ENCODE assay signal across 6 cellular contexts in the genomic region with DNA sequence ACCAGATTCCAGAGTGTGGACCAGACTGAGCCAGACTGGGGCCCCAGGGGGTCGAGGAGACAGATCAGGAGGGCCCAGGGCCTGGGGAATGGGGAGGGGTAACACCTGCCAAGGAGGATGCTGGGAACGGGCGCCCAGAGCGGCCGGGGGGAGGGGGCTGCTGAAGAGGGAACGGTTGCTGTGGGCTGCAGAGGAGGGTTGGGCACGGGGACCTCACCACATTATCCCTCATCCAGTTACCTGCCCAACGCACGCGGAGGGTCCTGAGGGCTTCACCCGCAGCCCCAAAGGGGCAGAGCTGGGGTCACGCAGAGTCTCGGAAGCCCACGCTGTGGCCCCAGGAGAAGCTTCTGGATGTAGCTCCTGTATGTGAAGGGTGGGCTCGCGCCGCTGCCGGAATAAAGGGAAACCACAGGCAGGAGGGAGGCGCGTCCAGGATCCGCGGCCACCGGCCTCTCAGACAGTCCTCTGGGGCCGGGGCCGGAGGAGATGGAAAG. TPM values are rescaled to one million over a fixed set of nuclear protein-coding genes. Genes with fewer than 3 reads are reported as not detected.
DNase-seq lines count a peak whose midpoint lies in the region; ATAC-seq and TF ChIP-seq lines count a peak whose summit lies in the region.

No MANE protein-coding gene starts in this region.

- peaks cover 15% of the 10 kb centered on the region for H3K36me3 ChIP-seq in osteoblast (ENCODE audit: insufficient read depth, low read length)

- H3K27me3 ChIP-seq in osteoblast (ENCODE audit: insufficient read depth, low read length): no peaks in the 10 kb centered on the region

- H3K27ac ChIP-seq in caudate nucleus (ENCODE audit: low read depth, low read length) (peak overlapping the region; percentile 14), osteoblast (ENCODE audit: low read depth, low read length) (no peak overlapping the region)

- no peaks in the 10 kb centered on the region for H3K9me3 ChIP-seq in osteoblast (ENCODE audit: low read depth, low read length)

- peaks cover 22% of the 10 kb centered on the region for H4K20me1 ChIP-seq in osteoblast (ENCODE audit: insufficient read depth, low read length)

- peaks cover 31% of the 10 kb centered on the region for H3K79me2 ChIP-seq in osteoblast (ENCODE audit: insufficient read depth, low read length)

- H3K4me3 ChIP-seq in osteoblast (ENCODE audit: insufficient read depth, low read length): peak overlapping the region; percentile 81

- H3K4me1 ChIP-seq in osteoblast (ENCODE audit: insufficient read depth, low read length): peaks cover 9% of the 10 kb centered on the region

- ATAC-seq in HG03571 (IDR thresholded peaks at IDR 0.05; ENCODE audit: unreplicated experiment) (no peak), GM18861 (IDR thresholded peaks at IDR 0.05; ENCODE audit: unreplicated experiment) (no peak)

- H2AFZ ChIP-seq in osteoblast (ENCODE audit: low read length): no peak overlapping the region

- peak; percentile 42 for DNase-seq in DMS 273 (lab: John Stamatoyannopoulos, UW; ENCODE audit: unreplicated experiment)
- no peak for DNase-seq in DMS 273 treated with DMSO at 0.1 percent for 48 hours (lab: John Stamatoyannopoulos, UW)
- DNase-seq in caudate nucleus (lab: John Stamatoyannopoulos, UW): no peak
- no peak for DNase-seq in osteoblast (ENCODE audit: insufficient read length, low spot score, missing footprints)

- no peak for TF ChIP-seq CTCF in osteoblast (IDR thresholded peaks at IDR 0.05; ENCODE audit: extremely low read depth, low read depth, low read length)

- peak overlapping the region; percentile 75 for H3K4me2 ChIP-seq in osteoblast (ENCODE audit: insufficient read depth, low read length)

RNA-seq across cellular contexts. Expression of a gene that starts 0.9 kb away (rescaled TPM):
- total RNA-seq in osteoblast: 13.0 and 15.6 TPM in 2 replicates

RNA-seq across cellular contexts. Expression of a gene that starts 14.2 kb away (rescaled TPM):
- total RNA-seq in osteoblast: 13.6 and 13.8 TPM in 2 replicates

RNA-seq across cellular contexts. Expression of a gene that starts 29.4 kb away (rescaled TPM):
- under 0.01 and 0.29 TPM in 2 replicates for total RNA-seq in osteoblast

RNA-seq across cellular contexts. Expression of a gene that starts 44.9 kb away (rescaled TPM):
- 26.5 and 28.2 TPM in 2 replicates for total RNA-seq in osteoblast

RNA-seq across cellular contexts. Expression of a gene that starts 51.2 kb away (rescaled TPM):
- 19.2 and 20.6 TPM in 2 replicates for total RNA-seq in osteoblast
